In the genomic region with DNA sequence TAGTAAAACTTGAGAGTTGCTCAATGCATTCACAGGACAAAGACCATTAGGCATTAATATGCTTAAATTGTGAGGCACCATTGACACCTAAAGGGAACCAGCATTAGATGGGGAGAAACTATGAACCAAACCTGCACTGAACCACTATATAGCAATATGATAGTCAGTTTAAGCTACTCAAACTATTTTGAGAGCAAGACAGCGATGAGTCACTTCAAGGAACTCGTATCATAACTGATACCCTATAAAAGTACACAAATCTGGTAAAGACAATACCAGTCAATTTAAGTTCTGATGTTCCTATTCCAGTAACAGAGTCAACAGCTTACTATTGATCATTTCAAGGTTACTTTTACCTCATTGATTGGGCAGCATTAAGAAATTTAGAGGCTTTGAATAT, we compare ENCODE assay signal across 23 cellular contexts.
"Had no signal": no experiment of that assay in that cellular context is flagged by ENCODE, and none has a peak within 500 bp of the region (broad histone marks: within the 10 kb centered on the region; RNA-seq: fewer than 3 reads in every experiment).

No MANE protein-coding gene starts in this region.

- ATAC-seq: K562, Panc1, PC-3, Right ventricle myocardium inferior, SK-N-SH treated with all-trans-retinoic acid at 6 μM for 48 hours had no signal

- H3K27ac ChIP-seq: HL-60, SJCRH30 had no signal

- H3K9me3 ChIP-seq: MG63, SJCRH30 had no signal

- DNase-seq: MG63, MV-4-11, NCI-H1048, NCI-H1105, NCI-H1417, NCI-H1436 treated with DMSO at 0.1 percent for 48 hours, NCI-H1694, NCI-H187 treated with DMSO at 0.1 percent for 48 hours, NCI-H2029 treated with DMSO at 0.1 percent for 48 hours, NCI-H2171 treated with DMSO at 0.1 percent for 48 hours, NCI-H345, NCI-H446 treated with DMSO at 0.1 percent for 48 hours, NCI-H510A treated with DMSO at 0.1 percent for 48 hours, NCI-H526, PC-3, SHP77 treated with DMSO at 0.1 percent for 48 hours, SJCRH30, T-helper 2 cell had no signal

- H3K4me1 ChIP-seq: SJCRH30 had no signal

- H3K27me3 ChIP-seq: MG63, SJCRH30 had no signal

- H3K36me3 ChIP-seq: MG63, SJCRH30 had no signal

- H3K4me3 ChIP-seq: K562, MG63, SJCRH30 had no signal
